Comparison of ENCODE assay signal across 17 cellular contexts in the genomic region with DNA sequence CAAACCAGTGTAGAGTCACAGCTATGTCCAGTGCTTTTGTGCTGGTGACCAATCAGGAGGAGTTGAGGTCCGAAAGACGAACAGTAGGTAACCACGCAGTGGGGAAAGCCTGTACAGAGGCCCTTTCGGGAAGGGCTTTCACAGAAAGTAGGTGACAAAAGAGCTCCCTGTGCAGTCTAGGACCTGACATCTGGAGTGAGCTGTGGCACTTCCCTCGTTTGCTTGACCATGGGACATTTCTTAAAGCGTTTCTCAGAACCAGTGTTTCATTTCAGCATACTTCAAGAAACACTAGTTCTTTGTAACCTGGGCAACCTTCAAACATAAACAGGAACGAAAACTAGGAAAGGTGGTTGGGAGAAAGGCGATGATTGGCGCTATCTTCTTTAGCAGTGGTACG.
"Had no signal": no experiment of that assay in that cellular context is flagged by ENCODE, and none has a peak within 500 bp of the region (broad histone marks: within the 10 kb centered on the region; RNA-seq: fewer than 3 reads in every experiment).

No MANE protein-coding gene starts in this region.

- H3K27me3 ChIP-seq: esophagus muscularis mucosa, hepatocyte, SJSA1 had no signal

- H3K4me3 Mint-ChIP-seq: activated CD4-positive, alpha-beta T cell treated with anti-CD3 and anti-CD28 coated beads, Interleukin-2, amount 10 ng/mL, durations not matched to agents 24 days and 14 days; memory B cell; naive thymus-derived CD4-positive, alpha-beta T cell; type B pancreatic cell had no signal

- H3K4me2 ChIP-seq: hepatocyte had no signal

- DNase-seq: activated CD4-positive, alpha-beta T cell treated with anti-CD3 and anti-CD28 coated beads, Interleukin-2, amount 10 ng/mL, durations not matched to agents 24 days and 14 days; activated CD4-positive, CD25-positive, alpha-beta regulatory T cell; activated T-cell treated with anti-CD3 and anti-CD28 coated beads for 4 hours; mucosa of descending colon; naive thymus-derived CD4-positive, alpha-beta T cell; nucleus accumbens; posterior cingulate gyrus; right cardiac atrium; small intestine; stimulated activated CD4-positive, alpha-beta T cell treated with anti-CD3 and anti-CD28 coated beads, Interleukin-4, amount 100 ng/mL, for 24 hours; stimulated activated naive CD8-positive, alpha-beta T cell treated with anti-CD3 and anti-CD28 coated beads, Interleukin-15, Interleukin-2, amounts not matched to agents 100 U/mL and 50 U/mL, for 24 hours had no signal

- H3K27ac ChIP-seq: esophagus muscularis mucosa, hepatocyte, SJSA1 had no signal

- H3K27ac Mint-ChIP-seq: memory B cell, type B pancreatic cell had no signal

- H3K4me1 ChIP-seq: SJSA1 had no signal

- H3K79me2 ChIP-seq: hepatocyte had no signal

- H3K27me3 Mint-ChIP-seq: activated CD4-positive, alpha-beta T cell treated with anti-CD3 and anti-CD28 coated beads, Interleukin-2, amount 10 ng/mL, durations not matched to agents 24 days and 14 days; memory B cell; naive thymus-derived CD4-positive, alpha-beta T cell; type B pancreatic cell had no signal

- ATAC-seq: left lobe of liver; mucosa of descending colon; naive thymus-derived CD4-positive, alpha-beta T cell; right cardiac atrium; stimulated activated naive CD8-positive, alpha-beta T cell treated with anti-CD3 and anti-CD28 coated beads, Interleukin-15, Interleukin-2, amounts not matched to agents 100 U/mL and 50 U/mL, for 24 hours had no signal

- H3K9me3 Mint-ChIP-seq: activated CD4-positive, alpha-beta T cell treated with anti-CD3 and anti-CD28 coated beads, Interleukin-2, amount 10 ng/mL, durations not matched to agents 24 days and 14 days; memory B cell; type B pancreatic cell had no signal

- H2AFZ ChIP-seq: hepatocyte had no signal

- H3K9me3 ChIP-seq: esophagus muscularis mucosa, mucosa of descending colon, SJSA1 had no signal

- H3K4me3 ChIP-seq: esophagus muscularis mucosa, hepatocyte, mucosa of descending colon, SJSA1 had no signal
